ENCODE assay signal across 9 cellular contexts in genomic region chr18:55419939-55420664, GRCh38.
DNase-seq lines count a peak whose midpoint lies in the region; ATAC-seq lines count a peak whose summit lies in the region.
"Had no signal": no experiment of that assay in that cellular context is flagged by ENCODE, and none has a peak within 500 bp of the region (broad histone marks: within the 10 kb centered on the region; RNA-seq: fewer than 3 reads in every experiment).

No MANE protein-coding gene starts in this region.

- H3K36me3 ChIP-seq in iPS-20b (ENCODE audit: insufficient read depth, low read depth, low read length) (no peaks in the 10 kb centered on the region), thymus (ENCODE audit: control insufficient read depth, insufficient read depth) (no peaks in the 10 kb centered on the region)

- 57% methylated on average over 7 of the region's 7 CpGs for WGBS in thymus

- H3K27ac ChIP-seq in iPS-20b (ENCODE audit: low read length): peak overlapping the region; percentile 44
- H3K27ac ChIP-seq in thymus (ENCODE audit: low read depth): peak overlapping the region; percentile 36
- H3K27ac ChIP-seq: A549 had no signal

- DNase-seq in NCI-H2107 treated with DMSO at 0.1 percent for 48 hours (lab: John Stamatoyannopoulos, UW; ENCODE audit: unreplicated experiment) (peak; percentile 23), NCI-H2107 (lab: John Stamatoyannopoulos, UW) (no peak), NCI-H748 (lab: John Stamatoyannopoulos, UW; ENCODE audit: unreplicated experiment) (peak; percentile 68), DMS153 treated with DMSO at 0.1 percent for 48 hours (lab: John Stamatoyannopoulos, UW; ENCODE audit: unreplicated experiment) (no peak)
- no peak for DNase-seq in activated CD8-positive, alpha-beta T cell treated with anti-CD3 and anti-CD28 coated beads, Interleukin-2, amount 10 ng/mL, durations not matched to agents 7 days and 5 days

- no peak overlapping the region for H3K27ac Mint-ChIP-seq in activated CD8-positive, alpha-beta T cell treated with anti-CD3 and anti-CD28 coated beads, Interleukin-2, amount 10 ng/mL, durations not matched to agents 7 days and 5 days

- POLR2A ChIA-PET in activated CD8-positive, alpha-beta T cell treated with anti-CD3 and anti-CD28 coated beads, Interleukin-2, amount 10 ng/mL, durations not matched to agents 7 days and 5 days (lab: Charles Lee): no interaction called here

- CTCF ChIA-PET in activated CD8-positive, alpha-beta T cell treated with anti-CD3 and anti-CD28 coated beads, Interleukin-2, amount 10 ng/mL, durations not matched to agents 7 days and 5 days (lab: Charles Lee): no interaction called here

- no peaks in the 10 kb centered on the region for H3K9me3 Mint-ChIP-seq in activated CD8-positive, alpha-beta T cell treated with anti-CD3 and anti-CD28 coated beads, Interleukin-2, amount 10 ng/mL, durations not matched to agents 7 days and 5 days (ENCODE audit: insufficient read depth)

- H3K9me3 ChIP-seq in iPS-20b (ENCODE audit: insufficient read depth, low read depth, low read length) (no peaks in the 10 kb centered on the region), thymus (ENCODE audit: control insufficient read depth) (no peaks in the 10 kb centered on the region)
- H3K9me3 ChIP-seq: A549 had no signal

- H3K36me3 Mint-ChIP-seq in activated CD8-positive, alpha-beta T cell treated with anti-CD3 and anti-CD28 coated beads, Interleukin-2, amount 10 ng/mL, durations not matched to agents 7 days and 5 days (ENCODE audit: low read depth): no peaks in the 10 kb centered on the region

- H3K4me1 Mint-ChIP-seq in activated CD8-positive, alpha-beta T cell treated with anti-CD3 and anti-CD28 coated beads, Interleukin-2, amount 10 ng/mL, durations not matched to agents 7 days and 5 days (ENCODE audit: low read depth): no peaks in the 10 kb centered on the region

- peak overlapping the region; percentile 54; the same call in 1 of the 2 replicates for H3K9ac ChIP-seq in iPS-20b (ENCODE audit: low read depth, low read length)

- H3K27me3 Mint-ChIP-seq in activated CD8-positive, alpha-beta T cell treated with anti-CD3 and anti-CD28 coated beads, Interleukin-2, amount 10 ng/mL, durations not matched to agents 7 days and 5 days (ENCODE audit: low read depth): no peaks in the 10 kb centered on the region

- ATAC-seq in GM21390 (IDR thresholded peaks at IDR 0.05; ENCODE audit: unreplicated experiment): no peak
- no peak for ATAC-seq in activated CD8-positive, alpha-beta T cell treated with anti-CD3 and anti-CD28 coated beads, Interleukin-2, amount 10 ng/mL, durations not matched to agents 7 days and 5 days
- ATAC-seq: A549 had no signal

- no peaks in the 10 kb centered on the region for H3K27me3 ChIP-seq in iPS-20b (ENCODE audit: insufficient read depth, low read length)
- H3K27me3 ChIP-seq in thymus (ENCODE audit: control insufficient read depth, insufficient read depth): no peaks in the 10 kb centered on the region

- peaks cover 75% of the 10 kb centered on the region for H3K4me1 ChIP-seq in iPS-20b (ENCODE audit: insufficient read depth, low read length)
- H3K4me1 ChIP-seq in thymus (ENCODE audit: control insufficient read depth, insufficient read depth, low read length): no peaks in the 10 kb centered on the region
- H3K4me1 ChIP-seq: A549 had no signal

- no peak overlapping the region for H3K4me3 Mint-ChIP-seq in activated CD8-positive, alpha-beta T cell treated with anti-CD3 and anti-CD28 coated beads, Interleukin-2, amount 10 ng/mL, durations not matched to agents 7 days and 5 days

- H3K4me3 ChIP-seq in iPS-20b (ENCODE audit: low read length) (peak overlapping the region; percentile 46), thymus (ENCODE audit: low read length) (no peak overlapping the region)
- H3K4me3 ChIP-seq: A549 had no signal

Comparison
In these comparisons a context has a peak if more than half of its experiments do, and no peak if none do; other contexts are left out.
1. DNase-seq: peak in NCI-H2107 treated with DMSO at 0.1 percent for 48 hours (single experiment) and NCI-H748 (single experiment); none in NCI-H2107 (single experiment), DMS153 treated with DMSO at 0.1 percent for 48 hours (single experiment) and activated CD8-positive, alpha-beta T cell treated with anti-CD3 and anti-CD28 coated beads, Interleukin-2, amount 10 ng/mL, durations not matched to agents 7 days and 5 days (single experiment).